Comparison of ENCODE assay signal across 9 cellular contexts in genomic region chr5:169161022-169161680, GRCh38.
A peak's percentile ranks its signal among the peaks of the same experiment; 100 is the strongest.
DNase-seq lines count a peak whose midpoint lies in the region; ATAC-seq and TF ChIP-seq lines count a peak whose summit lies in the region.
"Had no signal": no experiment of that assay in that cellular context is flagged by ENCODE, and none has a peak within 500 bp of the region (broad histone marks: within the 10 kb centered on the region; RNA-seq: fewer than 3 reads in every experiment).

No MANE protein-coding gene starts in this region.

- H3K36me3 ChIP-seq in HEK293 (ENCODE audit: control insufficient read depth in 2 of 2, insufficient read depth in 1 of 2, low read length in 2 of 2) (no peaks in the 10 kb centered on the region), breast epithelium (no peaks in the 10 kb centered on the region), stomach (no peaks in the 10 kb centered on the region)

- H3K27ac ChIP-seq in HEK293 (ENCODE audit: extremely low read depth, low read depth, low read length) (no peak overlapping the region), breast epithelium (peak overlapping the region; percentile 84 to 92), stomach (peak overlapping the region in 4 of 5 donors; percentile 38 to 62 (median 51))

- ATAC-seq in HG03521 (IDR thresholded peaks at IDR 0.05; ENCODE audit: unreplicated experiment): no peak
- ATAC-seq in GM18511 (IDR thresholded peaks at IDR 0.05; ENCODE audit: unreplicated experiment): no peak
- ATAC-seq: GM12878 had no signal

- TF ChIP-seq CTCF in HEK293 (tag by site-specific recombination; IDR thresholded peaks at IDR 0.05): no peak
- TF ChIP-seq CTCF in breast epithelium (IDR thresholded peaks at IDR 0.05): no peak
- TF ChIP-seq CTCF in stomach (IDR thresholded peaks at IDR 0.05): no peak
- TF ChIP-seq CTCF in GM10266 (IDR thresholded peaks at IDR 0.05; ENCODE audit: control insufficient read depth, insufficient read depth, low read depth, missing control alignments): no peak

- CTCF ChIA-PET in HEK293 (lab: Yijun Ruan, JAX): interaction anchor here (0.6 to 1.7 kb wide), 3 partner anchors 12 to 159 kb away, joined by 6 to 8 read pairs (median 6); no protein-coding TSS in a partner anchor

- 38 to 47% (median 42%) methylated on average over 13 of the region's 13 CpGs for WGBS in stomach, 5 donors

- no peaks in the 10 kb centered on the region for H3K4me1 Mint-ChIP-seq in activated T-helper 2 cell treated with anti-CD3 and anti-CD28 coated beads, Interferon-gamma antibody, Interleukin-2, Interleukin-4, amounts not matched to agents 10 μg/mL and 5 μg/mL and 100 μg/mL, durations not matched to agents 14 hours and 24 hours and 36 hours (ENCODE audit: low read depth)

- TF ChIP-seq POLR2A in breast epithelium (IDR thresholded peaks at IDR 0.05) (no peak), stomach (IDR thresholded peaks at IDR 0.05) (no peak)

- peaks cover 27% of the 10 kb centered on the region for H3K9me3 Mint-ChIP-seq in activated T-helper 2 cell treated with anti-CD3 and anti-CD28 coated beads, Interferon-gamma antibody, Interleukin-2, Interleukin-4, amounts not matched to agents 10 μg/mL and 5 μg/mL and 100 μg/mL, durations not matched to agents 14 hours and 24 hours and 36 hours

- H3K4me3 ChIP-seq in HEK293 (ENCODE audit: low read depth, low read length) (no peak overlapping the region), breast epithelium (peak overlapping the region in 2 of 3 donors; percentile 13 to 48), stomach (peak overlapping the region in 1 of 4 donors; percentile 3)
- H3K4me3 ChIP-seq: GM12878 had no signal

- no peak overlapping the region for H3K4me3 Mint-ChIP-seq in activated T-helper 2 cell treated with anti-CD3 and anti-CD28 coated beads, Interferon-gamma antibody, Interleukin-2, Interleukin-4, amounts not matched to agents 10 μg/mL and 5 μg/mL and 100 μg/mL, durations not matched to agents 14 hours and 24 hours and 36 hours (ENCODE audit: low read depth)

- intact Hi-C loops in breast epithelium (cut with DNase I; ENCODE audit: low total_unique reads): no loop called here
- intact Hi-C loops in stomach (cut with DNase I; ENCODE audit: low total_unique reads): no loop called here
- intact Hi-C loops in activated T-helper 2 cell treated with anti-CD3 and anti-CD28 coated beads, Interferon-gamma antibody, Interleukin-2, Interleukin-4, amounts not matched to agents 10 μg/mL and 5 μg/mL and 100 μg/mL, durations not matched to agents 14 hours and 24 hours and 36 hours (cut with micrococcal nuclease): no loop called here

- POLR2A ChIA-PET in HEK293 (lab: Yijun Ruan, JAX): interaction anchor here (0.8 to 1.2 kb wide), 3 partner anchors 13 to 57 kb away, joined by 3 to 4 read pairs (median 3); no protein-coding TSS in a partner anchor

- DNase-seq in breast epithelium (ENCODE audit: low spot score in 2 of 2) (peak in 1 of 2 donors; percentile 58), inferior parietal cortex (ENCODE audit: extremely low spot score) (peak; percentile 8), stomach (no peak), GM10266 (ENCODE audit: extremely low spot score) (no peak)
- DNase-seq in activated T-helper 2 cell treated with anti-CD3 and anti-CD28 coated beads, Interferon-gamma antibody, Interleukin-2, Interleukin-4, amounts not matched to agents 10 μg/mL and 5 μg/mL and 100 μg/mL, durations not matched to agents 14 hours and 24 hours and 36 hours (ENCODE audit: low spot score): no peak

- H3K27ac Mint-ChIP-seq in activated T-helper 2 cell treated with anti-CD3 and anti-CD28 coated beads, Interferon-gamma antibody, Interleukin-2, Interleukin-4, amounts not matched to agents 10 μg/mL and 5 μg/mL and 100 μg/mL, durations not matched to agents 14 hours and 24 hours and 36 hours: no peak overlapping the region

- H3K9me3 ChIP-seq in HEK293 (ENCODE audit: control insufficient read depth, insufficient read depth, low read depth, low read length): no peaks in the 10 kb centered on the region
- H3K9me3 ChIP-seq in breast epithelium: peaks cover 13 to 14% of the 10 kb centered on the region in 2 donors
- peaks cover 0 to 21% (median 13%) of the 10 kb centered on the region in 4 donors for H3K9me3 ChIP-seq in stomach

- H3K4me1 ChIP-seq in HEK293 (ENCODE audit: control insufficient read depth, insufficient read depth, low read length): peaks cover 5% of the 10 kb centered on the region; the same call in 1 of the 2 replicates
- peaks cover 0 to 8% of the 10 kb centered on the region in 2 donors for H3K4me1 ChIP-seq in breast epithelium
- peaks cover 7 to 40% (median 23%) of the 10 kb centered on the region in 4 donors for H3K4me1 ChIP-seq in stomach

- no peaks in the 10 kb centered on the region for H3K27me3 Mint-ChIP-seq in activated T-helper 2 cell treated with anti-CD3 and anti-CD28 coated beads, Interferon-gamma antibody, Interleukin-2, Interleukin-4, amounts not matched to agents 10 μg/mL and 5 μg/mL and 100 μg/mL, durations not matched to agents 14 hours and 24 hours and 36 hours (ENCODE audit: low read depth)

- no peak for TF ChIP-seq EP300 in stomach (IDR thresholded peaks at IDR 0.05)

- H3K27me3 ChIP-seq in breast epithelium (no peaks in the 10 kb centered on the region), stomach (no peaks in the 10 kb centered on the region)

- H3K36me3 Mint-ChIP-seq in activated T-helper 2 cell treated with anti-CD3 and anti-CD28 coated beads, Interferon-gamma antibody, Interleukin-2, Interleukin-4, amounts not matched to agents 10 μg/mL and 5 μg/mL and 100 μg/mL, durations not matched to agents 14 hours and 24 hours and 36 hours (ENCODE audit: low read depth): no peaks in the 10 kb centered on the region

TF ChIP-seq in HEK293, 187 proteins besides CTCF, POLR2A, EP300 and RAD21 (continues in another document):
- TF ChIP-seq HIC1 (tag by site-specific recombination; IDR thresholded peaks at IDR 0.05) (peak; percentile 29; the same call in 1 of the 2 replicates), ZNF776 (tag by site-specific recombination; IDR thresholded peaks at IDR 0.05; ENCODE audit: borderline replicate concordance) (no peak), KLF17 (tag by site-specific recombination; IDR thresholded peaks at IDR 0.05) (peak; percentile 80), ZNF324 (tag by site-specific recombination; IDR thresholded peaks at IDR 0.05) (no peak), ZNF157 (tag by site-specific recombination; IDR thresholded peaks at IDR 0.05) (no peak), TCF7L2 (IDR thresholded peaks at IDR 0.05; ENCODE audit: borderline replicate concordance, low read depth, low read length) (peak; percentile 79; the same call in 1 of the 2 replicates), ZNF514 (tag by site-specific recombination; IDR thresholded peaks at IDR 0.05) (no peak), ZNF416 (tag by site-specific recombination; IDR thresholded peaks at IDR 0.05) (no peak), YY1 (tag by site-specific recombination; IDR thresholded peaks at IDR 0.05) (no peak), ZSCAN18 (tag by site-specific recombination; IDR thresholded peaks at IDR 0.05) (no peak), ZSCAN5A (tag by site-specific recombination; IDR thresholded peaks at IDR 0.05) (no peak), ZNF341 (tag by site-specific recombination; IDR thresholded peaks at IDR 0.05; ENCODE audit: low read depth) (no peak)
